ENCODE assay signal across 19 cellular contexts in the genomic region with DNA sequence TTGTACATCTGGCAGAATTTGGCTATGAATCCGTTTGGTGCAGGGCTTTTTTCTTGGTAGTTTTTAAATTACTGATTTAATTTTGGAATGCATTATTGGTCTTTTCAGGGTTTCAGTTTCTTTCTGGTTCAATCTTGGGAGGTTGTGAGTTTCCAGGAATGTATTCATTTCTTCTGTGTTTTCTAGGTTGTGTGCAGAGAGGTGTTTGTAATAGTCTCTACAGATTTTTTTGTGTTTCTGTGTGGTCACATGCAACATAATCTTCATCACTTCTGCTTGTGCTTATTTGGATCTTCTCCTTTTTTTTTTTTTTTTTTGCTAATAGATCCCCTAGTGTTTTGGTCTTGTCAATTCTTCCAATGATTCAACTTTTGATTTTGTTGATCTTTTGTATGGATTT.
DNase-seq lines count a peak whose midpoint lies in the region; ATAC-seq lines count a peak whose summit lies in the region.
"Had no signal": no experiment of that assay in that cellular context is flagged by ENCODE, and none has a peak within 500 bp of the region (broad histone marks: within the 10 kb centered on the region; RNA-seq: fewer than 3 reads in every experiment).

No MANE protein-coding gene starts in this region.

- peaks cover 6% of the 10 kb centered on the region for H3K4me1 Mint-ChIP-seq in activated CD4-positive, alpha-beta T cell treated with anti-CD3 and anti-CD28 coated beads, Interleukin-2, amount 10 ng/mL, durations not matched to agents 24 days and 14 days
- H3K4me1 Mint-ChIP-seq in activated T-cell treated with anti-CD3 and anti-CD28 coated beads, Interleukin-2, amount 50 U/mL, for 24 hours (ENCODE audit: low read depth) = peaks cover 10% of the 10 kb centered on the region
- peaks cover 20% of the 10 kb centered on the region for H3K4me1 Mint-ChIP-seq in activated T-helper 1 cell treated with anti-CD3 and anti-CD28 coated beads, Interleukin-12 subunit alpha, Interleukin-12 subunit beta, Interleukin-2, Interleukin-4 antibody, amounts not matched to agents 30 ng/mL and 10 ng/mL and 1 ng/mL, durations not matched to agents 14 hours and 24 hours and 36 hours (ENCODE audit: low read depth)
- H3K4me1 Mint-ChIP-seq in activated T-helper 17 cell treated with anti-CD3 and anti-CD28 coated beads, Interleukin-2, amount 50 U/mL, for 72 hours = no peaks in the 10 kb centered on the region
- H3K4me1 Mint-ChIP-seq: CD14-positive monocyte had no signal

- ATAC-seq in activated T-helper 17 cell treated with anti-CD3 and anti-CD28 coated beads, Interleukin-2, amount 50 U/mL, for 72 hours (replicated peaks) = peak; percentile 65

- no peaks in the 10 kb centered on the region for H3K27me3 Mint-ChIP-seq in activated CD4-positive, alpha-beta T cell treated with anti-CD3 and anti-CD28 coated beads, Interleukin-2, amount 10 ng/mL, durations not matched to agents 24 days and 14 days
- peaks cover 44% of the 10 kb centered on the region for H3K27me3 Mint-ChIP-seq in activated T-cell treated with anti-CD3 and anti-CD28 coated beads, Interleukin-2, amount 50 U/mL, for 24 hours
- no peaks in the 10 kb centered on the region for H3K27me3 Mint-ChIP-seq in activated T-helper 1 cell treated with anti-CD3 and anti-CD28 coated beads, Interleukin-12 subunit alpha, Interleukin-12 subunit beta, Interleukin-2, Interleukin-4 antibody, amounts not matched to agents 30 ng/mL and 10 ng/mL and 1 ng/mL, durations not matched to agents 14 hours and 24 hours and 36 hours (ENCODE audit: insufficient read depth)
- no peaks in the 10 kb centered on the region for H3K27me3 Mint-ChIP-seq in activated T-helper 17 cell treated with anti-CD3 and anti-CD28 coated beads, Interleukin-2, amount 50 U/mL, for 72 hours
- H3K27me3 Mint-ChIP-seq: CD4-positive, alpha-beta memory T cell; CD4-positive, CD25-positive, alpha-beta regulatory T cell had no signal

- peak overlapping the region; percentile 73 for H3K27ac Mint-ChIP-seq in activated CD4-positive, alpha-beta T cell treated with anti-CD3 and anti-CD28 coated beads, Interleukin-2, amount 10 ng/mL, durations not matched to agents 24 days and 14 days
- peak overlapping the region; percentile 59 for H3K27ac Mint-ChIP-seq in activated T-cell treated with anti-CD3 and anti-CD28 coated beads, Interleukin-2, amount 50 U/mL, for 24 hours
- H3K27ac Mint-ChIP-seq in activated T-helper 1 cell treated with anti-CD3 and anti-CD28 coated beads, Interleukin-12 subunit alpha, Interleukin-12 subunit beta, Interleukin-2, Interleukin-4 antibody, amounts not matched to agents 30 ng/mL and 10 ng/mL and 1 ng/mL, durations not matched to agents 14 hours and 24 hours and 36 hours = peak overlapping the region; percentile 18
- peak overlapping the region; percentile 36 for H3K27ac Mint-ChIP-seq in activated T-helper 17 cell treated with anti-CD3 and anti-CD28 coated beads, Interleukin-2, amount 50 U/mL, for 72 hours
- H3K27ac Mint-ChIP-seq: CD14-positive monocyte; CD4-positive, CD25-positive, alpha-beta regulatory T cell; CD8-positive, alpha-beta memory T cell had no signal

- no peak overlapping the region for H3K4me3 Mint-ChIP-seq in activated CD4-positive, alpha-beta T cell treated with anti-CD3 and anti-CD28 coated beads, Interleukin-2, amount 10 ng/mL, durations not matched to agents 24 days and 14 days
- H3K4me3 Mint-ChIP-seq in activated T-cell treated with anti-CD3 and anti-CD28 coated beads, Interleukin-2, amount 50 U/mL, for 24 hours = no peak overlapping the region
- H3K4me3 Mint-ChIP-seq in activated T-helper 1 cell treated with anti-CD3 and anti-CD28 coated beads, Interleukin-12 subunit alpha, Interleukin-12 subunit beta, Interleukin-2, Interleukin-4 antibody, amounts not matched to agents 30 ng/mL and 10 ng/mL and 1 ng/mL, durations not matched to agents 14 hours and 24 hours and 36 hours = peak overlapping the region; percentile 21
- no peak overlapping the region for H3K4me3 Mint-ChIP-seq in activated T-helper 17 cell treated with anti-CD3 and anti-CD28 coated beads, Interleukin-2, amount 50 U/mL, for 72 hours
- H3K4me3 Mint-ChIP-seq: CD14-positive monocyte; CD4-positive, alpha-beta memory T cell; CD4-positive, CD25-positive, alpha-beta regulatory T cell; CD8-positive, alpha-beta memory T cell had no signal

- H3K9me3 Mint-ChIP-seq in activated CD4-positive, alpha-beta T cell treated with anti-CD3 and anti-CD28 coated beads, Interleukin-2, amount 10 ng/mL, durations not matched to agents 24 days and 14 days = peaks cover 7% of the 10 kb centered on the region
- H3K9me3 Mint-ChIP-seq in activated T-cell treated with anti-CD3 and anti-CD28 coated beads, Interleukin-2, amount 50 U/mL, for 24 hours = no peaks in the 10 kb centered on the region
- no peaks in the 10 kb centered on the region for H3K9me3 Mint-ChIP-seq in activated T-helper 1 cell treated with anti-CD3 and anti-CD28 coated beads, Interleukin-12 subunit alpha, Interleukin-12 subunit beta, Interleukin-2, Interleukin-4 antibody, amounts not matched to agents 30 ng/mL and 10 ng/mL and 1 ng/mL, durations not matched to agents 14 hours and 24 hours and 36 hours
- H3K9me3 Mint-ChIP-seq in activated T-helper 17 cell treated with anti-CD3 and anti-CD28 coated beads, Interleukin-2, amount 50 U/mL, for 72 hours = no peaks in the 10 kb centered on the region

- intact Hi-C loops in activated CD4-positive, alpha-beta T cell treated with anti-CD3 and anti-CD28 coated beads, Interleukin-2, amount 10 ng/mL, durations not matched to agents 24 days and 14 days (cut with micrococcal nuclease) = loop anchor here (1.0 kb wide), 1 partner anchor 15 kb away; no protein-coding TSS in a partner anchor
- intact Hi-C loops in activated T-helper 1 cell treated with anti-CD3 and anti-CD28 coated beads, Interleukin-12 subunit alpha, Interleukin-12 subunit beta, Interleukin-2, Interleukin-4 antibody, amounts not matched to agents 30 ng/mL and 10 ng/mL and 1 ng/mL, durations not matched to agents 14 hours and 24 hours and 36 hours (cut with micrococcal nuclease) = loop anchor here (1.0 to 10.0 kb wide), 3 partner anchors 15 to 75 kb away; no protein-coding TSS in a partner anchor

- peaks cover 12% of the 10 kb centered on the region for H3K36me3 Mint-ChIP-seq in activated CD4-positive, alpha-beta T cell treated with anti-CD3 and anti-CD28 coated beads, Interleukin-2, amount 10 ng/mL, durations not matched to agents 24 days and 14 days (ENCODE audit: low read depth)
- peaks cover 47% of the 10 kb centered on the region for H3K36me3 Mint-ChIP-seq in activated T-cell treated with anti-CD3 and anti-CD28 coated beads, Interleukin-2, amount 50 U/mL, for 24 hours (ENCODE audit: low read depth)
- peaks cover 12% of the 10 kb centered on the region for H3K36me3 Mint-ChIP-seq in activated T-helper 1 cell treated with anti-CD3 and anti-CD28 coated beads, Interleukin-12 subunit alpha, Interleukin-12 subunit beta, Interleukin-2, Interleukin-4 antibody, amounts not matched to agents 30 ng/mL and 10 ng/mL and 1 ng/mL, durations not matched to agents 14 hours and 24 hours and 36 hours (ENCODE audit: low read depth)
- peaks cover 31% of the 10 kb centered on the region for H3K36me3 Mint-ChIP-seq in activated T-helper 17 cell treated with anti-CD3 and anti-CD28 coated beads, Interleukin-2, amount 50 U/mL, for 72 hours (ENCODE audit: low read depth)
- H3K36me3 Mint-ChIP-seq: CD14-positive monocyte had no signal

- DNase-seq in activated CD4-positive, alpha-beta T cell treated with anti-CD3 and anti-CD28 coated beads, Interleukin-2, amount 10 ng/mL, durations not matched to agents 24 days and 14 days = no peak
- no peak for DNase-seq in activated CD4-positive, alpha-beta T cell treated with anti-CD3 and anti-CD28 coated beads for 1 hour
- no peak for DNase-seq in activated T-cell treated with anti-CD3 and anti-CD28 coated beads, Interleukin-2, amount 50 U/mL, for 24 hours
- no peak for DNase-seq in activated T-cell treated with anti-CD3 and anti-CD28 coated beads for 4 hours
- DNase-seq in activated T-helper 1 cell treated with anti-CD3 and anti-CD28 coated beads, Interleukin-12 subunit alpha, Interleukin-12 subunit beta, Interleukin-2, Interleukin-4 antibody, amounts not matched to agents 30 ng/mL and 10 ng/mL and 1 ng/mL, durations not matched to agents 14 hours and 24 hours and 36 hours (ENCODE audit: low spot score) = no peak
- DNase-seq in DMS 273 (lab: John Stamatoyannopoulos, UW; ENCODE audit: unreplicated experiment) = no peak
- DNase-seq in NCI-H1105 (lab: John Stamatoyannopoulos, UW) = no peak
- DNase-seq: 8988T; ACHN; BE2C; C1 segment of cervical spinal cord; CD4-positive, alpha-beta memory T cell; CD4-positive, CD25-positive, alpha-beta regulatory T cell; CD8-positive, alpha-beta memory T cell; COR-L47; DMS79 treated with DMSO at 0.1 percent for 48 hours; GF-D8 had no signal

Comparison
In these comparisons a context has a peak if more than half of its experiments do, and no peak if none do; other contexts are left out.
1. H3K27ac Mint-ChIP-seq: peak in every context shown above with its lines; median percentile 73 in activated CD4-positive, alpha-beta T cell treated with anti-CD3 and anti-CD28 coated beads, Interleukin-2, amount 10 ng/mL, durations not matched to agents 24 days and 14 days; 59 in activated T-cell treated with anti-CD3 and anti-CD28 coated beads, Interleukin-2, amount 50 U/mL, for 24 hours; 36 in activated T-helper 17 cell treated with anti-CD3 and anti-CD28 coated beads, Interleukin-2, amount 50 U/mL, for 72 hours; 18 in activated T-helper 1 cell treated with anti-CD3 and anti-CD28 coated beads, Interleukin-12 subunit alpha, Interleukin-12 subunit beta, Interleukin-2, Interleukin-4 antibody, amounts not matched to agents 30 ng/mL and 10 ng/mL and 1 ng/mL, durations not matched to agents 14 hours and 24 hours and 36 hours.